ENCODE assay signal across 8 cellular contexts in the genomic region with DNA sequence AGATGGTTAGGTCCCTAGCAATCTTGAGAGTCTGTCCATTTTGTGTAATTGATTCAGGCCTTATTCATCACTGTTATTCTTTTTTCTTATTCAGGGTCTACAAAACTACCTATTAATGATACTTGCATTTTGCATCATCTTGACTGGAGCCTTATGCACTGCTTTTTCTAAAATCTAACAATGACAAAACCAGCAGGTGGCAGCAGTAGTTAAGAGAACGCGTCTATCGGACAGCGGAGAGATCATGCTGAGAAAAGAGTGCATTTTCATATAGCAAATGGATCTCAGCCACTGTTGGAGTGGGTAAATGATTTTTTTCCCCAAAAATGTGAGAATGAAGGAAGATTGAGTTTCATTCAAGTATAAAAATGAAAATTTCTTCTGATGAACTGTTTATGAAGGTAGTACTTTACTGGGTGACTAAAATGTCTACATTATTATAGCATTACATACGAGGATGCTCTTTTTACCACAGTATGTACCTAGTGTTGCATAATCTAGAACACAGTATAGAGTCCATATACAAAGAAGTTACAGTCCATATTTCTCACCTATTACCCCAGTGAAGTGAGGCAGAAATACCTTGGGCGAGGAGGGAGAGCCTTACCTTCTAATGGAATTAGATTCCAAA. TPM values are rescaled to one million over a fixed set of nuclear protein-coding genes. Genes with fewer than 3 reads are reported as not detected.
DNase-seq lines count a peak whose midpoint lies in the region; ATAC-seq and TF ChIP-seq lines count a peak whose summit lies in the region.

No MANE protein-coding gene starts in this region.

- TF ChIP-seq RAD21 in IMR-90 (IDR thresholded peaks at IDR 0.05; ENCODE audit: low read length): peak; percentile 73

- no peak overlapping the region for H3K4me2 ChIP-seq in IMR-90 (ENCODE audit: low read depth, low read length)

- no peak overlapping the region for H3K9ac ChIP-seq in IMR-90 (ENCODE audit: low read depth, low read length)

- POLR2A ChIA-PET in IMR-90 (lab: Charles Lee; ENCODE audit: unreplicated experiment): no interaction called here

- no peak overlapping the region for H2BK120ac ChIP-seq in IMR-90 (ENCODE audit: low read depth, low read length)

- H3K9me1 ChIP-seq in IMR-90 (ENCODE audit: insufficient read depth, low read length): no peaks in the 10 kb centered on the region

- TF ChIP-seq CTCF in IMR-90 (conservative IDR thresholded peaks at IDR 0.05; ENCODE audit: low read depth, low read length): peak; percentile 71
- TF ChIP-seq CTCF in body of pancreas (IDR thresholded peaks at IDR 0.05): peak; percentile 48 to 75 (median 57)

- H3K79me1 ChIP-seq in IMR-90 (ENCODE audit: low read depth in 1 of 2, low read length in 2 of 2): no peaks in the 10 kb centered on the region

- H2AK5ac ChIP-seq in IMR-90 (ENCODE audit: low read depth, low read length): no peak overlapping the region

- H3K56ac ChIP-seq in IMR-90 (ENCODE audit: extremely low read depth, insufficient read depth, low read length): no peak overlapping the region

- H4K20me1 ChIP-seq in IMR-90 (ENCODE audit: insufficient read depth, low read length): no peaks in the 10 kb centered on the region

- no peak overlapping the region for H2BK20ac ChIP-seq in IMR-90 (ENCODE audit: low read depth, low read length)

- no peak overlapping the region for H4K91ac ChIP-seq in IMR-90 (ENCODE audit: insufficient read depth, low read depth, low read length)

- H3K4me1 ChIP-seq in IMR-90 (ENCODE audit: control insufficient read depth, insufficient read depth, low read length) (no peaks in the 10 kb centered on the region), body of pancreas (peaks cover 13% of the 10 kb centered on the region)

- CTCF ChIA-PET in IMR-90 (lab: Yijun Ruan, JAX): no interaction called here

- TF ChIP-seq POLR2A in IMR-90 (IDR thresholded peaks at IDR 0.05; ENCODE audit: low read depth, low read length): no peak
- no peak for TF ChIP-seq POLR2A in body of pancreas (IDR thresholded peaks at IDR 0.05)

- no peak overlapping the region for H3K4ac ChIP-seq in IMR-90 (ENCODE audit: low read depth, low read length)

- H3K27me3 ChIP-seq in IMR-90 (ENCODE audit: control insufficient read depth, insufficient read depth, low read length) (peaks cover 2% of the 10 kb centered on the region; the same call in 1 of the 2 replicates), body of pancreas (no peaks in the 10 kb centered on the region)

- no peak overlapping the region for H2BK15ac ChIP-seq in IMR-90 (ENCODE audit: low read depth, low read length)

- ATAC-seq in GM21786 (IDR thresholded peaks at IDR 0.05; ENCODE audit: unreplicated experiment) (peak; percentile 75), IMR-90 (ENCODE audit: low read depth) (peak; percentile 88), body of pancreas (peak; percentile 71)

- H3K36me3 ChIP-seq in IMR-90 (ENCODE audit: control insufficient read depth, insufficient read depth, low read length) (no peaks in the 10 kb centered on the region), body of pancreas (replicated peaks in 1 of 2; ENCODE audit: insufficient read depth in 1 of 2, low read depth in 2 of 2) (no peaks in the 10 kb centered on the region)

- no peak overlapping the region for H3K27ac ChIP-seq in IMR-90 (ENCODE audit: insufficient read depth, low read length)
- no peak overlapping the region for H3K27ac ChIP-seq in body of pancreas

- no peak overlapping the region for H4K5ac ChIP-seq in IMR-90 (ENCODE audit: low read depth, low read length)

- no peak overlapping the region for H3K14ac ChIP-seq in IMR-90 (replicated peaks; ENCODE audit: low read depth, low read length)

- peak; percentile 74 for DNase-seq in SIG-M5 treated with dmso at 0.1 percent for 504 hours (lab: John Stamatoyannopoulos, UW; ENCODE audit: unreplicated experiment)
- no peak for DNase-seq in SIG-M5 (lab: John Stamatoyannopoulos, UW)
- DNase-seq in IMR-90: peak; percentile 63
- peak; percentile 60 for DNase-seq in RKO (ENCODE audit: low spot score)
- DNase-seq in body of pancreas: peak; percentile 56 to 71 (median 58)
- DNase-seq in iPS-NIHi7 (ENCODE audit: extremely low spot score): peak; percentile 27
- DNase-seq in stimulated activated CD4-positive, alpha-beta T cell treated with anti-CD3 and anti-CD28 coated beads, Interleukin-15, amount 100 ng/mL, for 24 hours: peak; percentile 50

- no peak overlapping the region for H2BK5ac ChIP-seq in IMR-90 (ENCODE audit: low read depth, low read length, poor library complexity, severe bottlenecking)

- no peak overlapping the region for H3K23ac ChIP-seq in IMR-90 (ENCODE audit: low read depth, low read length)

- no peak overlapping the region for H3K18ac ChIP-seq in IMR-90 (ENCODE audit: low read depth, low read length)

- H3K4me3 ChIP-seq in IMR-90 (ENCODE audit: insufficient read depth, low read depth, low read length) (no peak overlapping the region), body of pancreas (no peak overlapping the region)

- WGBS in IMR-90 (ENCODE audit: extremely low coverage in 2 of 2, insufficient read length in 1 of 2), 2 experiments: 0% methylated on average over 1 of the region's 6 CpGs; no CpG with 5 or more reads in 1 of the 2 experiments
- 31 to 33% methylated on average over 6 of the region's 6 CpGs for WGBS in body of pancreas, 2 donors

- in situ Hi-C loops in IMR-90 (cut with MboI; ENCODE audit: low sequenced_read_pairs): loop anchor here (25.0 kb wide), 2 partner anchors 584 to 934 kb away; no protein-coding TSS in a partner anchor

- H2AFZ ChIP-seq in IMR-90 (replicated peaks; ENCODE audit: low read length, poor library complexity): no peak overlapping the region

- intact Hi-C loops in IMR-90 (cut with micrococcal nuclease): loop anchor here (2.0 to 10.0 kb wide), 2 partner anchors 597 to 1191 kb away; no protein-coding TSS in a partner anchor
- intact Hi-C loops in body of pancreas (cut with DNase I): loop anchor here (10.0 kb wide), 1 partner anchor 371 kb away; no protein-coding TSS in a partner anchor

- H3K9me3 ChIP-seq in IMR-90 (ENCODE audit: control insufficient read depth, insufficient read depth, low read length) (no peaks in the 10 kb centered on the region), body of pancreas (no peaks in the 10 kb centered on the region)

- BruUV-seq in IMR-90 (replicated peaks; lab: Mats Ljungman, UMichigan): no TSS peak

- dilution Hi-C loops in IMR-90 (cut with HindIII; ENCODE audit: low sequenced_read_pairs, unreplicated experiment): no loop called here

- H4K8ac ChIP-seq in IMR-90 (ENCODE audit: low read depth in 2 of 2, low read length in 2 of 2): no peak overlapping the region

- no peak overlapping the region for H2AK9ac ChIP-seq in IMR-90 (replicated peaks; ENCODE audit: low read depth, low read length, poor library complexity)

TF ChIP-seq in IMR-90, 13 proteins besides CTCF, POLR2A, EP300 and RAD21:
- TF ChIP-seq BHLHE40 (IDR thresholded peaks at IDR 0.05; ENCODE audit: low read depth, low read length): no peak
- peak; percentile 57 for TF ChIP-seq SMC3 (IDR thresholded peaks at IDR 0.05; ENCODE audit: low read depth, low read length)

RNA-seq across cellular contexts. Expression of a gene that starts 43.2 kb away (rescaled TPM):
- total RNA-seq in IMR-90 (2012; rRNA removed) (1.9 and 2.2 TPM in 2 replicates), body of pancreas (10 to 100 TPM; 10.5 to 13.0 TPM)
- 0.39 and 0.58 TPM in 2 replicates for polyA plus RNA-seq in IMR-90 (2012; rRNA removed)
- polyA plus RNA-seq in IMR-90 (2012; cell fraction: cytosol; rRNA removed): 0.09 and 0.39 TPM in 2 replicates
- polyA plus RNA-seq in IMR-90 (2012; cell fraction: nucleus; rRNA removed; ENCODE audit: low replicate concordance): 0.04 and 0.68 TPM in 2 replicates
